Comparison of ENCODE assay signal across 8 cellular contexts in the genomic region with DNA sequence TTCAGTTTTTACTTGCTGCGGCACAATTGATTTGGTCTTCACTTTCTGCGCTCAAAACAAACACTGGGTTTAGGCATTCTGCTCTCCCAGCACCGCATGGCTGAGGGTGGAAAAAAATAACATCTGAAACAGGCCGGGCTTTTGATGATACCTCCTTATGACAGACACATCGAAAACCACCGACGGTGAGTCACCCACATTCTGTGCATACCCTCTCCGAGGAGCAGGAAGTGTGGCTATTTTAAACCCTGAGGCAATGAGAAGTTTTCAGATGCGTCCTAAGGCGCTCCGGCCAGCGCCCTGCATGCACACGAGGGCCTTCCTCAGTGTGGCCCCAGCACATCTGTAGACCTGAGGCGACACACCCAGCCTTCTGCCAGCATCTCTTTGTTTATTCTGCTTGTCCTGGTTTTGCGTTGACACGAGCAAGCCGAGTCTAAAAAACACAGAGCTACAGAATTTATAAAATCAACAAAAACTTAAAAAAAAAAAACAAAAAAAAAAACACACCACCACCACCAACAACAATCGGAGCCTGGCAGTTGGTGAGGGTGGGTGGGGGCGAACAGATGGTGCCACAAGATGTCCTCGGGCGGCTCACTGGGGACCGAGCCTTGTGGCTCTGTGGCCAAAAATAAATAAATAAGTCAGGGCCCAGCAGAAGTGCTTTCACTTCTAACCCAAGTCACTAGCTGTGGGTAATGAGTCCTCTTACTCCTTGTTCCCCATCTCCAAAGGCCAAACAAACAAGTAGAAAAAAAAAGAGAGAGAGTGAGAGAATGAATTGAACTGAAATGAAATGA.
DNase-seq lines count a peak whose midpoint lies in the region; ATAC-seq lines count a peak whose summit lies in the region.

No MANE protein-coding gene starts in this region.

- peak overlapping the region; percentile 58 for H3K27ac ChIP-seq in CD4-positive, alpha-beta memory T cell (ENCODE audit: low read depth, low read length)
- peak overlapping the region; percentile 79; the same call in 1 of the 2 replicates for H3K27ac ChIP-seq in SK-N-MC

- peak; percentile 81 to 96 (median 82) for DNase-seq in CD4-positive, alpha-beta memory T cell
- DNase-seq in SK-N-MC (ENCODE audit: low read depth, low spot score) = no peak
- DNase-seq in activated naive CD4-positive, alpha-beta T cell treated with anti-CD3 and anti-CD28 coated beads for 36 hours = peak; percentile 97
- peak; percentile 85 for DNase-seq in cardiac septum (ENCODE audit: low spot score)
- peak; percentile 93 for DNase-seq in skeletal muscle cell (ENCODE audit: low read depth)
- no peak for DNase-seq in NCI-H2227 (lab: John Stamatoyannopoulos, UW; ENCODE audit: unreplicated experiment)

- H3K27me3 Mint-ChIP-seq in CD4-positive, alpha-beta memory T cell = no peaks in the 10 kb centered on the region
- H3K27me3 Mint-ChIP-seq in activated naive CD4-positive, alpha-beta T cell treated with anti-CD3 and anti-CD28 coated beads for 36 hours (ENCODE audit: low read depth) = no peaks in the 10 kb centered on the region

- POLR2A ChIA-PET in CD4-positive, alpha-beta memory T cell (lab: Charles Lee; ENCODE audit: partially characterized antibody) = interaction anchor here (0.7 to 8.1 kb wide), 17 partner anchors 13 to 334 kb away, joined by 3 to 77 read pairs (median 4); a partner anchor contains a TSS

- peaks cover 54% of the 10 kb centered on the region for H3K4me1 ChIP-seq in CD4-positive, alpha-beta memory T cell (ENCODE audit: insufficient read depth, low read length)

- H3K36me3 ChIP-seq in CD4-positive, alpha-beta memory T cell (ENCODE audit: insufficient read depth, low read length) = no peaks in the 10 kb centered on the region
- H3K36me3 ChIP-seq in SK-N-MC (ENCODE audit: insufficient read depth, low read length) = no peaks in the 10 kb centered on the region

- H3K27ac Mint-ChIP-seq in CD4-positive, alpha-beta memory T cell = peak overlapping the region; percentile 91 to 99 (median 98)
- H3K27ac Mint-ChIP-seq in activated naive CD4-positive, alpha-beta T cell treated with anti-CD3 and anti-CD28 coated beads for 36 hours = peak overlapping the region; percentile 92

- H3K9me3 ChIP-seq in CD4-positive, alpha-beta memory T cell (ENCODE audit: control insufficient read depth in 1 of 2, low read length in 2 of 2) = no peaks in the 10 kb centered on the region
- no peaks in the 10 kb centered on the region for H3K9me3 ChIP-seq in SK-N-MC (ENCODE audit: low read depth, low read length)

- no peak overlapping the region for H3K4me3 ChIP-seq in CD4-positive, alpha-beta memory T cell (ENCODE audit: low read length in 2 of 2)
- H3K4me3 ChIP-seq in SK-N-MC (peak overlapping the region; percentile 10; the same call in 1 of the 2 replicates), skeletal muscle cell (ENCODE audit: low read depth, low read length) (no peak overlapping the region)

- H3K4me1 Mint-ChIP-seq in CD4-positive, alpha-beta memory T cell = peaks cover 42 to 56% (median 49%) of the 10 kb centered on the region in 4 donors
- peaks cover 59% of the 10 kb centered on the region for H3K4me1 Mint-ChIP-seq in activated naive CD4-positive, alpha-beta T cell treated with anti-CD3 and anti-CD28 coated beads for 36 hours (ENCODE audit: low read depth)

- CTCF ChIA-PET in CD4-positive, alpha-beta memory T cell (lab: Charles Lee; ENCODE audit: partially characterized antibody) = interaction anchor here (0.6 to 2.7 kb wide), 4 partner anchors 12 to 174 kb away, joined by 3 to 9 read pairs (median 4); a partner anchor contains a TSS
- CTCF ChIA-PET in activated naive CD4-positive, alpha-beta T cell treated with anti-CD3 and anti-CD28 coated beads for 36 hours (lab: Charles Lee) = interaction anchor here (0.9 kb wide), 1 partner anchor 70 kb away, joined by 4 read pairs; no protein-coding TSS in a partner anchor

- H3K4me3 Mint-ChIP-seq in CD4-positive, alpha-beta memory T cell = peak overlapping the region; percentile 65 to 89 (median 84)
- H3K4me3 Mint-ChIP-seq in activated naive CD4-positive, alpha-beta T cell treated with anti-CD3 and anti-CD28 coated beads for 36 hours = peak overlapping the region; percentile 61

- intact Hi-C loops in CD4-positive, alpha-beta memory T cell (cut with micrococcal nuclease) = loop anchor here (1.0 to 5.0 kb wide), 7 partner anchors 13 to 310 kb away; no protein-coding TSS in a partner anchor
- intact Hi-C loops in activated naive CD4-positive, alpha-beta T cell treated with anti-CD3 and anti-CD28 coated beads for 36 hours (cut with micrococcal nuclease) = loop anchor here (1.0 to 5.0 kb wide), 9 partner anchors 42 to 365 kb away; a partner anchor contains a TSS
- intact Hi-C loops in cardiac septum (cut with DNase I) = loop anchor here (2.0 kb wide), 1 partner anchor 48 kb away; no protein-coding TSS in a partner anchor

- peak; percentile 87 for ATAC-seq in GM19455 (IDR thresholded peaks at IDR 0.05; ENCODE audit: unreplicated experiment)
- peak; percentile 76 for ATAC-seq in HG03521 (IDR thresholded peaks at IDR 0.05; ENCODE audit: unreplicated experiment)

- H3K9ac ChIP-seq in SK-N-MC (ENCODE audit: insufficient read length) = no peak overlapping the region

- H3K27me3 ChIP-seq in CD4-positive, alpha-beta memory T cell (ENCODE audit: insufficient read depth, low read length) = peaks cover 11% of the 10 kb centered on the region

- H3K9me3 Mint-ChIP-seq in CD4-positive, alpha-beta memory T cell = peaks cover 0 to 7% (median 0%) of the 10 kb centered on the region in 8 donors
- peaks cover 6% of the 10 kb centered on the region for H3K9me3 Mint-ChIP-seq in activated naive CD4-positive, alpha-beta T cell treated with anti-CD3 and anti-CD28 coated beads for 36 hours

- no peaks in the 10 kb centered on the region for H3K36me3 Mint-ChIP-seq in CD4-positive, alpha-beta memory T cell
- H3K36me3 Mint-ChIP-seq in activated naive CD4-positive, alpha-beta T cell treated with anti-CD3 and anti-CD28 coated beads for 36 hours (ENCODE audit: low read depth) = peaks cover 3% of the 10 kb centered on the region

Comparison
In these comparisons a context has a peak if more than half of its experiments do, and no peak if none do; other contexts are left out.
1. DNase-seq: peak in CD4-positive, alpha-beta memory T cell (5 of 5), activated naive CD4-positive, alpha-beta T cell treated with anti-CD3 and anti-CD28 coated beads for 36 hours (single experiment), cardiac septum (single experiment) and skeletal muscle cell (single experiment); none in SK-N-MC (single experiment) and NCI-H2227 (single experiment).